Comparison of ENCODE assay signal across 1 cellular context in the genomic region with DNA sequence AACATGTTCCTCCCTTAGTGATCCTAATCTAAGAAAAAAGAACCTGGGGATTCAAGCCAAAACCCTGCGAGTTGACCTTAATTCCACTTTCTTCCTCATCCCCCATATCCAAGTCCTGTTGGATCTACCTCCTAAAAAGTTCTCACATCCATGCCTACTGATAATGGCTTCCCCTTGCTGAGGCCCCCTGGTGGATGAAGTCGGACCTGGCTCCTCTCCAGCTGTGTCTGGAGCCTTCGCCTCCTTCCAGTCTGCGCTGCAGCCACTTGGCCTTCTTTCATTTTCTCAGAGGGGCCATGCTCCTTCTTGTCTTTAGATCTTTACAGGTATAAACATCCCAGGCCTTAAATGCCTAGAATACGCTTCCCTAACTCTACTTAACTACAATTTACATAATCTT.
A peak's percentile ranks its signal among the peaks of the same experiment; 100 is the strongest.
TF ChIP-seq lines count a peak whose summit lies in the region.

No MANE protein-coding gene starts in this region.

TF ChIP-seq in K562, 482 proteins besides CTCF, POLR2A, EP300 and RAD21 (continued from another document):
- TF ChIP-seq, protein P1, sequence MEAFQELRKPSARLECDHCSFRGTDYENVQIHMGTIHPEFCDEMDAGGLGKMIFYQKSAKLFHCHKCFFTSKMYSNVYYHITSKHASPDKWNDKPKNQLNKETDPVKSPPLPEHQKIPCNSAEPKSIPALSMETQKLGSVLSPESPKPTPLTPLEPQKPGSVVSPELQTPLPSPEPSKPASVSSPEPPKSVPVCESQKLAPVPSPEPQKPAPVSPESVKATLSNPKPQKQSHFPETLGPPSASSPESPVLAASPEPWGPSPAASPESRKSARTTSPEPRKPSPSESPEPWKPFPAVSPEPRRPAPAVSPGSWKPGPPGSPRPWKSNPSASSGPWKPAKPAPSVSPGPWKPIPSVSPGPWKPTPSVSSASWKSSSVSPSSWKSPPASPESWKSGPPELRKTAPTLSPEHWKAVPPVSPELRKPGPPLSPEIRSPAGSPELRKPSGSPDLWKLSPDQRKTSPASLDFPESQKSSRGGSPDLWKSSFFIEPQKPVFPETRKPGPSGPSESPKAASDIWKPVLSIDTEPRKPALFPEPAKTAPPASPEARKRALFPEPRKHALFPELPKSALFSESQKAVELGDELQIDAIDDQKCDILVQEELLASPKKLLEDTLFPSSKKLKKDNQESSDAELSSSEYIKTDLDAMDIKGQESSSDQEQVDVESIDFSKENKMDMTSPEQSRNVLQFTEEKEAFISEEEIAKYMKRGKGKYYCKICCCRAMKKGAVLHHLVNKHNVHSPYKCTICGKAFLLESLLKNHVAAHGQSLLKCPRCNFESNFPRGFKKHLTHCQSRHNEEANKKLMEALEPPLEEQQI (IDR thresholded peaks at IDR 0.05): no peak
- TF ChIP-seq NFIC (IDR thresholded peaks at IDR 0.05): peak; percentile 84
- TF ChIP-seq, protein P2, sequence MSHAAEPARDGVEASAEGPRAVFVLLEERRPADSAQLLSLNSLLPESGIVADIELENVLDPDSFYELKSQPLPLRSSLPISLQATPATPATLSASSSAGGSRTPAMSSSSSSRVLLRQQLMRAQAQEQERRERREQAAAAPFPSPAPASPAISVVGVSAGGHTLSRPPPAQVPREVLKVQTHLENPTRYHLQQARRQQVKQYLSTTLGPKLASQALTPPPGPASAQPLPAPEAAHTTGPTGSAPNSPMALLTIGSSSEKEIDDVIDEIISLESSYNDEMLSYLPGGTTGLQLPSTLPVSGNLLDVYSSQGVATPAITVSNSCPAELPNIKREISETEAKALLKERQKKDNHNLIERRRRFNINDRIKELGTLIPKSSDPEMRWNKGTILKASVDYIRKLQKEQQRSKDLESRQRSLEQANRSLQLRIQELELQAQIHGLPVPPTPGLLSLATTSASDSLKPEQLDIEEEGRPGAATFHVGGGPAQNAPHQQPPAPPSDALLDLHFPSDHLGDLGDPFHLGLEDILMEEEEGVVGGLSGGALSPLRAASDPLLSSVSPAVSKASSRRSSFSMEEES (CRISPR knock-in tag; IDR thresholded peaks at IDR 0.05): no peak
- no peak for TF ChIP-seq ZNF76 (CRISPR knock-in tag; IDR thresholded peaks at IDR 0.05; ENCODE audit: borderline replicate concordance)
- no peak for TF ChIP-seq MTA3 (IDR thresholded peaks at IDR 0.05; ENCODE audit: borderline replicate concordance)
- no peak for TF ChIP-seq HNRNPH1 (optimal IDR thresholded peaks at IDR 0.05; ENCODE audit: low read depth, low read length)
- TF ChIP-seq DIDO1 (tag; IDR thresholded peaks at IDR 0.05; ENCODE audit: low read depth): no peak
- TF ChIP-seq ZNF445 (CRISPR knock-in tag; IDR thresholded peaks at IDR 0.05; ENCODE audit: low read depth): no peak
- TF ChIP-seq HSF4 (CRISPR knock-in tag; IDR thresholded peaks at IDR 0.05; ENCODE audit: borderline replicate concordance): no peak
- TF ChIP-seq ZFP1 (CRISPR knock-in tag; IDR thresholded peaks at IDR 0.05): no peak
- TF ChIP-seq ZNF57 (CRISPR knock-in tag; IDR thresholded peaks at IDR 0.05): no peak
